Comparison of ENCODE assay signal across 8 cellular contexts in the genomic region with DNA sequence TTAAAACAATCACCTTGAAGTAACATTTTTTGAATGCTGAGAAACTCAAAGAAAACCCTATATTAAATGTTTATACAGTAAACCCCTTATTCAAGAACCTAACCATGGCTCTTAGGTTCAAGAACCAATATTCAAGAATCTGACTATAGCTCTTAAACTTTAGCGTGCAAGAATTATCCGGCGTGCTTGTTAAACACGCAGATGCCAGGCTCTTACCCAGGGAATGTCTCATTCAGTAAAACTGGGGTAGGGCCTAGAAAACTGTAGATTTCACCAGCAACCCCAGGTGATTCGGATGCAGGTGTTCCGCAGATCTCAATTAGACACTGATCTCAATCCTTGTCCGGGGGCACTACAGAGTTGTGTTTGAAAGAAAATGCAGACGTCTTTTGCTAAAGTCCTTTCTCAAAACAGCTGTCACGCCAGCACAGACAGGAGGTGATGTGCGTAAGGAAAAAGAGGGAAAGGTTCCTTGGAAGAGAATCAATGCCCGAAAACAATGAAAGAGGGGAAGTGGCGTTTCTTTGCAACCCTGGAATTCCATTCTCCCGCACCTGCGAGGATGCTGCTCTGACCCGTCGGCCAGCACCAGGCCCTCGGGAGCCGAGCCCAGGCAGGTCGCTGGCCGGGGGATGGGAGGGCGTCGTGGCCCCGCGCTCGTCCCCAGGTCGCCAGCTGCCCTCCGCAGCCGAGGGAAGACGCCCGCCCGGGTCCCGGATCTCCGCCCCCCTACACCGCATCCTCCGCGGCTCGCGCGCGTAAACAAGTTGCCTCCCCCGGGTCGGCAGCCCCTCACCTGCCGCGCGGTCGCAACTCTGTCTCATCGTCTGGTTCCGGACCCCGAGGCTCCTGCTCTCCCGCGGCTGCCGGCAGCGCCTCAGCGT. TPM values are rescaled to one million over a fixed set of nuclear protein-coding genes. Genes with fewer than 3 reads are reported as not detected.
A peak's percentile ranks its signal among the peaks of the same experiment; 100 is the strongest.
DNase-seq lines count a peak whose midpoint lies in the region; ATAC-seq, FAIRE-seq and TF ChIP-seq lines count a peak whose summit lies in the region.

No MANE protein-coding gene starts in this region.

- H3K27ac ChIP-seq in H1 (ENCODE audit: low read depth, low read length), result peak overlapping the region; percentile 71

- H3K36me3 Mint-ChIP-seq in IgD-negative memory B cell, result no peaks in the 10 kb centered on the region
- H3K36me3 Mint-ChIP-seq in activated CD4-positive, alpha-beta memory T cell treated with anti-CD3 and anti-CD28 coated beads, Interleukin-2, amount 10 ng/mL, durations not matched to agents 7 days and 5 days (ENCODE audit: low read depth), result peaks cover 19% of the 10 kb centered on the region

- H3K4me1 Mint-ChIP-seq in IgD-negative memory B cell, result peaks cover 14 to 19% (median 17%) of the 10 kb centered on the region in 3 donors
- H3K4me1 Mint-ChIP-seq in activated CD4-positive, alpha-beta memory T cell treated with anti-CD3 and anti-CD28 coated beads, Interleukin-2, amount 10 ng/mL, durations not matched to agents 7 days and 5 days, result peaks cover 29% of the 10 kb centered on the region

- peak overlapping the region; percentile 78 to 97 (median 82) for H3K9ac ChIP-seq in H1 (replicated peaks in 1 of 4; ENCODE audit: extremely low read depth in 1 of 4, low read depth in 3 of 4, low read length in 3 of 4)

- WGBS in H1 (ENCODE audit: extremely low coverage in 1 of 2, insufficient coverage in 1 of 2, insufficient read length in 1 of 2, insufficient replicate concordance in 2 of 2, low coverage in 1 of 2, low lambda C conversion rate in 2 of 2, missing lambda C conversion rate in 1 of 2), 2 experiments, result 4% methylated on average over 51 of the region's 54 CpGs; no CpG with 5 or more reads in 1 of the 2 experiments

- H3K4ac ChIP-seq in H1 (replicated peaks; ENCODE audit: insufficient read length, low read depth, low read length), result no peak overlapping the region

- no peak overlapping the region for H3K23ac ChIP-seq in H1 (ENCODE audit: insufficient read length)

- H2BK120ac ChIP-seq in H1 (replicated peaks; ENCODE audit: low read depth, low read length), result no peak overlapping the region

- POLR2A ChIA-PET in AG04449 (lab: Yijun Ruan, JAX) (no interaction called here), H1 (lab: Charles Lee; ENCODE audit: partially characterized antibody) (interaction anchor here (0.6 to 3.1 kb wide), 4 partner anchors 10 to 74 kb away, joined by 3 to 10 read pairs (median 5); no protein-coding TSS in a partner anchor)
- POLR2A ChIA-PET in activated CD4-positive, alpha-beta memory T cell treated with anti-CD3 and anti-CD28 coated beads, Interleukin-2, amount 10 ng/mL, durations not matched to agents 7 days and 5 days (lab: Charles Lee), result interaction anchor here (1.0 to 4.4 kb wide), 14 partner anchors 8 to 66 kb away, joined by 3 to 53 read pairs (median 8); partner anchors contain the start of gene RPIA

- H4K91ac ChIP-seq in H1 (replicated peaks; ENCODE audit: insufficient read length, low read length), result no peak overlapping the region

- H2AK5ac ChIP-seq in H1 (ENCODE audit: low read depth, low read length), result no peak overlapping the region

- no peak overlapping the region for H3K18ac ChIP-seq in H1 (ENCODE audit: extremely low read depth, low read length)

- peaks cover 7% of the 10 kb centered on the region; the same call in 1 of the 2 replicates for H3K23me2 ChIP-seq in H1 (ENCODE audit: low read depth, low read length)

- H4K20me1 ChIP-seq in H1 (replicated peaks in 1 of 2; ENCODE audit: control insufficient read depth in 1 of 2, insufficient read depth in 2 of 2, low read length in 2 of 2), result peaks cover 0 to 4% of the 10 kb centered on the region in 2 experiments

- TF ChIP-seq CTCF in AG04449 (IDR thresholded peaks at IDR 0.05; ENCODE audit: insufficient read depth, low read length, missing control alignments), result no peak
- TF ChIP-seq CTCF in H1 (IDR thresholded peaks at IDR 0.05; ENCODE audit: control extremely low read depth in 1 of 3, insufficient read depth in 1 of 3, low read depth in 1 of 3, low read length in 3 of 3), result no peak

- no peaks in the 10 kb centered on the region for H3K36me3 ChIP-seq in H1 (ENCODE audit: control insufficient read depth in 2 of 4, insufficient read depth in 4 of 4, low read length in 3 of 4)

- H3K79me1 ChIP-seq in H1 (ENCODE audit: low read depth, low read length), result no peaks in the 10 kb centered on the region; the same call in 1 of the 2 replicates

- TF ChIP-seq RAD21 in H1 (IDR thresholded peaks at IDR 0.05 in 1 of 2, conservative IDR thresholded peaks at IDR 0.05 in 1 of 2; ENCODE audit: low read depth in 2 of 2, low read length in 2 of 2), result no peak

- no peak for TF ChIP-seq EP300 in H1 (IDR thresholded peaks at IDR 0.05; ENCODE audit: borderline replicate concordance in 1 of 2, low read depth in 2 of 2, low read length in 2 of 2)

- DNase-seq in AG04449 (ENCODE audit: low read depth, low spot score) (no peak), H1 (ENCODE audit: low read depth in 1 of 2, low spot score in 2 of 2) (peak in 1 of 2 experiments; percentile 68), middle frontal gyrus (ENCODE audit: extremely low spot score, low spot score) (no peak)
- DNase-seq in activated CD4-positive, alpha-beta memory T cell treated with anti-CD3 and anti-CD28 coated beads, Interleukin-2, amount 10 ng/mL, durations not matched to agents 7 days and 5 days, result peak; percentile 70
- DNase-seq in stimulated activated CD8-positive, alpha-beta memory T cell treated with anti-CD3 and anti-CD28 coated beads, Interleukin-7, amount 100 ng/mL, for 1 hour (ENCODE audit: low read depth in 2 of 2), result peak; percentile 15 to 31

- H2BK20ac ChIP-seq in H1 (ENCODE audit: low read length), result no peak overlapping the region

- H3K27me3 ChIP-seq in H1 (replicated peaks in 1 of 4; ENCODE audit: control insufficient read depth in 3 of 4, extremely low read depth in 1 of 4, insufficient read depth in 3 of 4, low read length in 3 of 4) (no peaks in the 10 kb centered on the region), mononuclear cell (ENCODE audit: insufficient read depth, low read length) (no peaks in the 10 kb centered on the region)

- H3K14ac ChIP-seq in H1 (ENCODE audit: insufficient read length), result no peak overlapping the region

- no peak for FAIRE-seq in H1 (lab: Jason Lieb, UNC)

- H4K5ac ChIP-seq in H1 (ENCODE audit: insufficient read length, low read depth, low read length), result no peak overlapping the region

- no peak overlapping the region for H2BK15ac ChIP-seq in H1 (ENCODE audit: low read length)

- peak overlapping the region; percentile 87 to 97 (median 95) for H3K27ac Mint-ChIP-seq in IgD-negative memory B cell
- peak overlapping the region; percentile 90 for H3K27ac Mint-ChIP-seq in activated CD4-positive, alpha-beta memory T cell treated with anti-CD3 and anti-CD28 coated beads, Interleukin-2, amount 10 ng/mL, durations not matched to agents 7 days and 5 days

- H2BK12ac ChIP-seq in H1 (ENCODE audit: low read depth, low read length), result no peak overlapping the region

- no peaks in the 10 kb centered on the region for H3K27me3 Mint-ChIP-seq in IgD-negative memory B cell
- H3K27me3 Mint-ChIP-seq in activated CD4-positive, alpha-beta memory T cell treated with anti-CD3 and anti-CD28 coated beads, Interleukin-2, amount 10 ng/mL, durations not matched to agents 7 days and 5 days, result no peaks in the 10 kb centered on the region

- no peaks in the 10 kb centered on the region for H3K9me3 ChIP-seq in H1 (ENCODE audit: insufficient read depth in 2 of 2, low read depth in 1 of 2, low read length in 1 of 2)
- H3K9me3 ChIP-seq in mononuclear cell (ENCODE audit: low read depth, low read length), result no peaks in the 10 kb centered on the region

- H4K8ac ChIP-seq in H1 (ENCODE audit: extremely low read depth, insufficient read depth, low read length), result peak overlapping the region; percentile 38

- peak overlapping the region; percentile 88 to 90 for H3K4me2 ChIP-seq in H1 (ENCODE audit: insufficient read depth in 1 of 2, low read depth in 2 of 2, low read length in 2 of 2)

- peak; percentile 3 for ATAC-seq in GM19395 (IDR thresholded peaks at IDR 0.05; ENCODE audit: unreplicated experiment)

- H3K4me3 ChIP-seq in AG04449 (ENCODE audit: low read depth, low read length) (peak overlapping the region; percentile 100), H1 (ENCODE audit: extremely low read depth in 1 of 4, insufficient read depth in 2 of 4, low read depth in 3 of 4, low read length in 4 of 4) (peak overlapping the region; percentile 63 to 88 (median 82)), mononuclear cell (ENCODE audit: low read length) (peak overlapping the region; percentile 84)

- no peaks in the 10 kb centered on the region for H3K9me3 Mint-ChIP-seq in IgD-negative memory B cell
- no peaks in the 10 kb centered on the region for H3K9me3 Mint-ChIP-seq in activated CD4-positive, alpha-beta memory T cell treated with anti-CD3 and anti-CD28 coated beads, Interleukin-2, amount 10 ng/mL, durations not matched to agents 7 days and 5 days

- TF ChIP-seq POLR2A in H1 (IDR thresholded peaks at IDR 0.05; ENCODE audit: control extremely low read depth in 1 of 2, low read depth in 2 of 2, low read length in 2 of 2), result no peak

- peak overlapping the region; percentile 60; the same call in 1 of the 2 replicates for H2BK5ac ChIP-seq in H1 (ENCODE audit: low read depth, low read length)

- peaks cover 5 to 31% (median 27%) of the 10 kb centered on the region in 4 experiments; a peak in 6 of 7 replicates for H3K4me1 ChIP-seq in H1 (replicated peaks in 1 of 4; ENCODE audit: control insufficient read depth in 3 of 4, insufficient read depth in 4 of 4, low read length in 3 of 4)
- peaks cover 36% of the 10 kb centered on the region for H3K4me1 ChIP-seq in mononuclear cell (ENCODE audit: insufficient read depth, low read length)

- CTCF ChIA-PET in AG04449 (lab: Yijun Ruan, JAX), result interaction anchor here (0.7 to 1.8 kb wide), 7 partner anchors 14 to 46 kb away, joined by 3 to 5 read pairs (median 3); no protein-coding TSS in a partner anchor
- CTCF ChIA-PET in activated CD4-positive, alpha-beta memory T cell treated with anti-CD3 and anti-CD28 coated beads, Interleukin-2, amount 10 ng/mL, durations not matched to agents 7 days and 5 days (lab: Charles Lee), result interaction anchor here (1.6 to 4.0 kb wide), 3 partner anchors 26 to 45 kb away, joined by 4 to 32 read pairs (median 6); no protein-coding TSS in a partner anchor
- CTCF ChIA-PET in H1 (lab: Charles Lee; ENCODE audit: partially characterized antibody), result interaction anchor here (0.8 kb wide), 1 partner anchor 30 kb away, joined by 3 read pairs; no protein-coding TSS in a partner anchor

- no peak overlapping the region for H2AFZ ChIP-seq in H1 (ENCODE audit: low read length)

- peak overlapping the region in 3 of 4 donors; percentile 96 to 98 (median 98) for H3K4me3 Mint-ChIP-seq in IgD-negative memory B cell
- no peak overlapping the region for H3K4me3 Mint-ChIP-seq in activated CD4-positive, alpha-beta memory T cell treated with anti-CD3 and anti-CD28 coated beads, Interleukin-2, amount 10 ng/mL, durations not matched to agents 7 days and 5 days

- H3K56ac ChIP-seq in H1 (replicated peaks; ENCODE audit: insufficient read length, low read depth, low read length), result peak overlapping the region; percentile 48

- H3K79me2 ChIP-seq in H1 (ENCODE audit: control insufficient read depth in 1 of 2, insufficient read depth in 2 of 2, low read length in 2 of 2), result peaks cover 3 to 48% of the 10 kb centered on the region in 2 experiments; a peak in 3 of 4 replicates

RNA-seq across cellular contexts. Expression of gene EIF2AK3, which starts 0.9 kb away (rescaled TPM):
- 35.1 TPM for polyA plus RNA-seq in IgD-negative memory B cell
- total RNA-seq in activated CD4-positive, alpha-beta memory T cell treated with anti-CD3 and anti-CD28 coated beads, Interleukin-2, amount 10 ng/mL, durations not matched to agents 7 days and 5 days, result 10 to 100 TPM; 29.2 to 31.5 TPM
- total RNA-seq in H1 (2021; fragmentation: NEBNext Ultra II Directional; extraction: Animal tissue kit (Norgen Biotek cat#: 25700)), result 22.7 and 22.8 TPM in 2 replicates
- 3.3 and 5.8 TPM in 2 replicates for polyA plus RNA-seq in H1 (2011; rRNA removed)
- 5.4 TPM for polyA plus RNA-seq in H1 (2011; cell fraction: cytosol; rRNA removed)
- 4.2 TPM for polyA plus RNA-seq in H1 (2011; cell fraction: nucleus; rRNA removed)
- 13.0 to 21.6 TPM (median 15.6 TPM) in 4 replicates for polyA plus RNA-seq in H1 (2012, experiment 1 of 2)
- 0.98 TPM for polyA plus RNA-seq in H1 (2012, experiment 2 of 2)
- polyA plus RNA-seq in H1 (2013, experiment 1 of 2), result 22.0 TPM
- 25.2 TPM for polyA plus RNA-seq in H1 (2013, experiment 2 of 2)
- 9.5 and 23.6 TPM in 2 replicates for polyA minus RNA-seq in H1 (2011; rRNA and poly(A)+ RNA removed)
- polyA minus RNA-seq in H1 (2011; cell fraction: cytosol; rRNA and poly(A)+ RNA removed), result 8.9 TPM
- polyA minus RNA-seq in H1 (2011; cell fraction: nucleus; rRNA and poly(A)+ RNA removed), result 16.7 TPM
- total RNA-seq in mononuclear cell, result 107 TPM

Comparison
In these comparisons a context has a peak if more than half of its experiments do, and no peak if none do; other contexts are left out.
1. DNase-seq: peak in activated CD4-positive, alpha-beta memory T cell treated with anti-CD3 and anti-CD28 coated beads, Interleukin-2, amount 10 ng/mL, durations not matched to agents 7 days and 5 days (single experiment) and stimulated activated CD8-positive, alpha-beta memory T cell treated with anti-CD3 and anti-CD28 coated beads, Interleukin-7, amount 100 ng/mL, for 1 hour (2 of 2); none in AG04449 (single experiment) and middle frontal gyrus (single experiment).
2. Peak in every context shown above with its lines, with median percentiles within 50 percentile points of each other: H3K4me3 ChIP-seq.